In genomic region chr2:231602874-231603467, GRCh38 we compare ENCODE assay signal across 10 cellular contexts. TPM values are rescaled to one million over a fixed set of nuclear protein-coding genes. Genes with fewer than 3 reads are reported as not detected.
A peak's percentile ranks its signal among the peaks of the same experiment; 100 is the strongest.
DNase-seq lines count a peak whose midpoint lies in the region; ATAC-seq and TF ChIP-seq lines count a peak whose summit lies in the region.
"Had no signal": no experiment of that assay in that cellular context is flagged by ENCODE, and none has a peak within 500 bp of the region (broad histone marks: within the 10 kb centered on the region; RNA-seq: fewer than 3 reads in every experiment).

No MANE protein-coding gene starts in this region.

- TF ChIP-seq POLR2A in testis (IDR thresholded peaks at IDR 0.05) = no peak

- peaks cover 73% of the 10 kb centered on the region for H3K4me1 ChIP-seq in BLaER1
- peaks cover 47% of the 10 kb centered on the region for H3K4me1 ChIP-seq in Karpas-422 (ENCODE audit: low read length)
- no peaks in the 10 kb centered on the region for H3K4me1 ChIP-seq in endocrine pancreas (ENCODE audit: control insufficient read depth, insufficient read depth, low read length)
- peaks cover 25% of the 10 kb centered on the region for H3K4me1 ChIP-seq in testis
- no peaks in the 10 kb centered on the region for H3K4me1 ChIP-seq in aorta (ENCODE audit: control insufficient read depth in 1 of 2, insufficient read depth in 2 of 2, low read length in 2 of 2)

- ATAC-seq in aorta (ENCODE audit: low FRiP score) = no peak

- in situ Hi-C loops in brain microvascular endothelial cell (cut with HindIII; ENCODE audit: low pct_ligation_motif_present, low sequenced_read_pairs) = no loop called here

- peak overlapping the region; percentile 100 for H3K27ac ChIP-seq in BLaER1
- peak overlapping the region; percentile 94 for H3K27ac ChIP-seq in Karpas-422 (ENCODE audit: low read length)
- H3K27ac ChIP-seq in brain microvascular endothelial cell = no peak overlapping the region
- peak overlapping the region in 1 of 2 donors; percentile 98 for H3K27ac ChIP-seq in testis
- peak overlapping the region in 1 of 2 donors; percentile 28 for H3K27ac ChIP-seq in aorta (ENCODE audit: low read depth in 1 of 2, low read length in 2 of 2)

- no peaks in the 10 kb centered on the region for H4K20me1 ChIP-seq in BLaER1
- H4K20me1 ChIP-seq in Karpas-422 (ENCODE audit: insufficient read depth, low read depth, low read length) = no peaks in the 10 kb centered on the region

- H3K79me2 ChIP-seq in Karpas-422 (ENCODE audit: low read length) = no peaks in the 10 kb centered on the region

- DNase-seq in Karpas-422 = peak; percentile 51
- DNase-seq in pons (ENCODE audit: low spot score) = peak; percentile 30
- DNase-seq in brain microvascular endothelial cell = no peak
- no peak for DNase-seq in testis
- DNase-seq in aorta = no peak
- DNase-seq in DMS79 (lab: John Stamatoyannopoulos, UW) = no peak
- DNase-seq: activated T-cell treated with anti-CD3 and anti-CD28 coated beads, Interleukin-2, amount 50 U/mL, for 48 hours; T1000 had no signal

- TF ChIP-seq CTCF in brain microvascular endothelial cell (IDR thresholded peaks at IDR 0.05; ENCODE audit: low read depth, low read length, missing control alignments) (no peak), testis (IDR thresholded peaks at IDR 0.05) (no peak)

- WGBS in testis, 2 donors = 68 to 69% methylated on average over 6 of the region's 6 CpGs
- 60 to 77% methylated on average over 6 of the region's 6 CpGs for WGBS in aorta, 2 donors

- intact Hi-C loops in testis (cut with DNase I; ENCODE audit: low total_unique reads) = loop anchor here (5.0 kb wide), 1 partner anchor 41 kb away; no protein-coding TSS in a partner anchor
- intact Hi-C loops in aorta (cut with DNase I) = loop anchor here (5.0 to 10.0 kb wide), 2 partner anchors 86 to 182 kb away; partner anchors contain the start of genes COPS7B (in 1 of the 2) and PDE6D (in 1 of the 2)

- H3K4me3 ChIP-seq in BLaER1 = peak overlapping the region; percentile 70; the same call in 1 of the 2 replicates
- peak overlapping the region; percentile 79; the same call in 1 of the 2 replicates for H3K4me3 ChIP-seq in Karpas-422 (ENCODE audit: low read length)
- H3K4me3 ChIP-seq in endocrine pancreas (ENCODE audit: control insufficient read depth, insufficient read depth, low read length) = no peak overlapping the region
- H3K4me3 ChIP-seq in brain microvascular endothelial cell (ENCODE audit: low read depth, low read length) = no peak overlapping the region
- no peak overlapping the region for H3K4me3 ChIP-seq in testis
- no peak overlapping the region for H3K4me3 ChIP-seq in aorta (ENCODE audit: low read length in 2 of 2)

- H3K4me2 ChIP-seq in BLaER1 = peak overlapping the region; percentile 99
- H3K4me2 ChIP-seq in Karpas-422 (ENCODE audit: low read depth, low read length, poor library complexity, severe bottlenecking) = peak overlapping the region; percentile 82

- H3K9me2 ChIP-seq in Karpas-422 (replicated peaks; ENCODE audit: insufficient read depth, low read length) = no peaks in the 10 kb centered on the region

- peak overlapping the region; percentile 98 for H3K9ac ChIP-seq in BLaER1
- peak overlapping the region; percentile 99 for H3K9ac ChIP-seq in Karpas-422 (ENCODE audit: low read length)
- H3K9ac ChIP-seq in endocrine pancreas (ENCODE audit: control insufficient read depth, insufficient read depth, low read length) = peak overlapping the region; percentile 86

- no peaks in the 10 kb centered on the region for H3K9me3 ChIP-seq in BLaER1
- no peaks in the 10 kb centered on the region for H3K9me3 ChIP-seq in Karpas-422 (ENCODE audit: low read length)
- H3K9me3 ChIP-seq in endocrine pancreas (ENCODE audit: control insufficient read depth, low read length) = no peaks in the 10 kb centered on the region
- H3K9me3 ChIP-seq in testis = no peaks in the 10 kb centered on the region
- H3K9me3 ChIP-seq in aorta (ENCODE audit: control insufficient read depth, low read length) = no peaks in the 10 kb centered on the region

- H2AFZ ChIP-seq in Karpas-422 (ENCODE audit: low read length) = no peak overlapping the region

- H3K27me3 ChIP-seq in BLaER1 = no peaks in the 10 kb centered on the region
- no peaks in the 10 kb centered on the region for H3K27me3 ChIP-seq in Karpas-422 (ENCODE audit: low read length)
- H3K27me3 ChIP-seq in endocrine pancreas (ENCODE audit: control insufficient read depth, insufficient read depth, low read length) = no peaks in the 10 kb centered on the region
- no peaks in the 10 kb centered on the region for H3K27me3 ChIP-seq in brain microvascular endothelial cell (replicated peaks)
- no peaks in the 10 kb centered on the region for H3K27me3 ChIP-seq in testis
- H3K27me3 ChIP-seq in aorta (ENCODE audit: control insufficient read depth in 1 of 2, insufficient read depth in 2 of 2, low read length in 1 of 2) = no peaks in the 10 kb centered on the region

- H3K36me3 ChIP-seq in BLaER1 = no peaks in the 10 kb centered on the region
- no peaks in the 10 kb centered on the region for H3K36me3 ChIP-seq in Karpas-422 (ENCODE audit: insufficient read depth, low read length)
- no peaks in the 10 kb centered on the region for H3K36me3 ChIP-seq in endocrine pancreas (ENCODE audit: control insufficient read depth, insufficient read depth, low read length)
- H3K36me3 ChIP-seq in brain microvascular endothelial cell (replicated peaks) = no peaks in the 10 kb centered on the region
- no peaks in the 10 kb centered on the region for H3K36me3 ChIP-seq in testis (ENCODE audit: low read depth, missing control alignments)
- H3K36me3 ChIP-seq in aorta (ENCODE audit: control insufficient read depth in 1 of 2, insufficient read depth in 2 of 2, low read length in 1 of 2) = no peaks in the 10 kb centered on the region

RNA-seq across cellular contexts. Expression of gene TEX44, which starts 10.3 kb away (rescaled TPM):
- total RNA-seq in Karpas-422 (2014; rRNA removed; shearing (Covaris generic); ENCODE audit: low replicate concordance) = not detected in 2 replicates
- total RNA-seq in testis = 100 to 1,000 TPM in 1 of 2 donors, 10 to 100 TPM in 1; 84.4 to 248 TPM
- 166 TPM for polyA plus RNA-seq in testis (ENCODE audit: insufficient read depth, low read depth, low replicate concordance)
- total RNA-seq in aorta = not detected
- not detected for polyA plus RNA-seq in aorta

Comparison
In these comparisons a context has a peak if more than half of its experiments do, and no peak if none do; other contexts are left out.
1. H3K4me3 ChIP-seq: peak in BLaER1 (single experiment) and Karpas-422 (single experiment); none in endocrine pancreas (single experiment), brain microvascular endothelial cell (single experiment), testis (0 of 2) and aorta (0 of 2).
2. DNase-seq: peak in Karpas-422 (single experiment) and pons (single experiment); none in brain microvascular endothelial cell (single experiment), testis (single experiment), aorta (0 of 2) and DMS79 (single experiment).
3. RNA of gene TEX44, which starts 10.3 kb away (total RNA-seq): 84.4 to 248 TPM in testis; not detected in Karpas-422 and not detected in aorta; every median in the first group is over 10 times any median in the second.
4. Peak in every context shown above with its lines, with median percentiles within 50 percentile points of each other: H3K9ac ChIP-seq.